9 cellular contexts compared by ENCODE assay signal in the genomic region with DNA sequence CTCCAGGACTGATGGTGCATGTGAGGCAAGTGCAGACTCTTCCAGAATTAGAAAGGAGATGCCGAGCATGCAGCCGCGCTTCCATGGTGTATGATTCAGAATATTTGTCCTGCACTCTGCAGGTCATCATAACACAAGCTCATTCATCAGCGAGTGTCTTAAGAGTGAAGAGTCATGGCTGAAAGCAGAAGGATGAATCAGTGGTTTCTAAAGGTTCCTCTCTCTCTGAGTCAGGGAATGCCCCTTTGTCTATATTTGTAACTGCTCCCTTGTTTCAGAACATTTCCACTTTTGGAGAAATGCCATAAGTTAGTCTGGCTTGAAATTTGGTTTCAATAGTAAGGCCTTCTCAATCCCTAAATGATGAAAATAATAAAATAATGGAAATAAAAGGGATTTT. TPM values are rescaled to one million over a fixed set of nuclear protein-coding genes. Genes with fewer than 3 reads are reported as not detected.
DNase-seq lines count a peak whose midpoint lies in the region; ATAC-seq, FAIRE-seq and TF ChIP-seq lines count a peak whose summit lies in the region.
"Had no signal": no experiment of that assay in that cellular context is flagged by ENCODE, and none has a peak within 500 bp of the region (broad histone marks: within the 10 kb centered on the region; RNA-seq: fewer than 3 reads in every experiment).

No MANE protein-coding gene starts in this region.

- H3K4me1 ChIP-seq in astrocyte (ENCODE audit: insufficient read depth, low read length): peaks cover 16% of the 10 kb centered on the region

- H3K36me3 Mint-ChIP-seq in astrocyte (ENCODE audit: low read depth, unreplicated experiment) (peaks cover 4% of the 10 kb centered on the region), osteocyte (ENCODE audit: unreplicated experiment) (no peaks in the 10 kb centered on the region)

- H3K9ac ChIP-seq in astrocyte (ENCODE audit: low read length): no peak overlapping the region

- H3K4me3 Mint-ChIP-seq in astrocyte (ENCODE audit: unreplicated experiment) (no peak overlapping the region), osteocyte (ENCODE audit: unreplicated experiment) (no peak overlapping the region)

- H2AFZ ChIP-seq in astrocyte (ENCODE audit: low read depth, low read length): no peak overlapping the region

- H3K9me3 Mint-ChIP-seq in astrocyte (ENCODE audit: unreplicated experiment): peaks cover 2% of the 10 kb centered on the region
- H3K9me3 Mint-ChIP-seq in osteocyte (ENCODE audit: unreplicated experiment): no peaks in the 10 kb centered on the region

- H3K9me3 ChIP-seq in astrocyte (ENCODE audit: insufficient read depth, low read depth, low read length): no peaks in the 10 kb centered on the region

- POLR2A ChIA-PET in AG04449 (lab: Yijun Ruan, JAX): no interaction called here

- H3K4me1 Mint-ChIP-seq in astrocyte (ENCODE audit: low read depth, unreplicated experiment) (peaks cover 16% of the 10 kb centered on the region), osteocyte (ENCODE audit: unreplicated experiment) (peaks cover 16% of the 10 kb centered on the region)

- peak overlapping the region; percentile 43 for H3K27ac ChIP-seq in astrocyte (ENCODE audit: low read depth, low read length)
- H3K27ac ChIP-seq: cardiac muscle cell had no signal

- DNase-seq in AG04449 (ENCODE audit: low read depth, low spot score) (peak; percentile 93), astrocyte (ENCODE audit: low read depth) (peak; percentile 98), osteocyte (ENCODE audit: extremely low spot score, unreplicated experiment) (no peak), NCI-H69 (lab: John Stamatoyannopoulos, UW) (no peak), NCI-H2196 treated with DMSO at 0.1 percent for 48 hours (lab: John Stamatoyannopoulos, UW; ENCODE audit: unreplicated experiment) (no peak), NCI-H524 treated with DMSO at 0.1 percent for 48 hours (lab: John Stamatoyannopoulos, UW) (no peak)

- no peaks in the 10 kb centered on the region for H3K79me2 ChIP-seq in astrocyte (ENCODE audit: insufficient read depth, low read length)

- H4K20me1 ChIP-seq in astrocyte (ENCODE audit: insufficient read depth, low read length): no peaks in the 10 kb centered on the region

- H3K27ac Mint-ChIP-seq in astrocyte (ENCODE audit: unreplicated experiment) (peak overlapping the region; percentile 35), osteocyte (ENCODE audit: unreplicated experiment) (peak overlapping the region; percentile 52)

- FAIRE-seq in astrocyte (lab: Jason Lieb, UNC): peak; percentile 99

- no peaks in the 10 kb centered on the region for H3K27me3 ChIP-seq in astrocyte (ENCODE audit: insufficient read depth, low read length)
- H3K27me3 ChIP-seq: cardiac muscle cell had no signal

- CTCF ChIA-PET in AG04449 (lab: Yijun Ruan, JAX): no interaction called here

- H3K4me3 ChIP-seq in AG04449 (ENCODE audit: low read depth, low read length) (no peak overlapping the region), astrocyte (ENCODE audit: insufficient read depth, low read depth, low read length) (no peak overlapping the region)
- H3K4me3 ChIP-seq: cardiac muscle cell had no signal

- peak; percentile 82 for ATAC-seq in GM19043 (IDR thresholded peaks at IDR 0.05; ENCODE audit: low read depth, unreplicated experiment)
- peak; percentile 92 for ATAC-seq in HG03159 (IDR thresholded peaks at IDR 0.05; ENCODE audit: unreplicated experiment)

- peak overlapping the region; percentile 66 for H3K4me2 ChIP-seq in astrocyte (ENCODE audit: low read length)

- no peaks in the 10 kb centered on the region for H3K27me3 Mint-ChIP-seq in astrocyte (ENCODE audit: low read depth, unreplicated experiment)
- H3K27me3 Mint-ChIP-seq in osteocyte (ENCODE audit: unreplicated experiment): no peaks in the 10 kb centered on the region

- no peaks in the 10 kb centered on the region for H3K36me3 ChIP-seq in astrocyte (ENCODE audit: insufficient read depth, low read length)
- H3K36me3 ChIP-seq: cardiac muscle cell had no signal

- no peak for TF ChIP-seq CTCF in AG04449 (IDR thresholded peaks at IDR 0.05; ENCODE audit: insufficient read depth, low read length, missing control alignments)
- no peak for TF ChIP-seq CTCF in astrocyte (IDR thresholded peaks at IDR 0.05; ENCODE audit: insufficient read depth, low read depth, low read length)
- TF ChIP-seq CTCF in osteocyte (IDR thresholded peaks at IDR 0.05): no peak

RNA-seq across cellular contexts. Expression of gene HECW1, which starts 52.3 kb away (rescaled TPM):
- total RNA-seq in astrocyte: 2.3 and 3.3 TPM in 2 replicates
- total RNA-seq in osteocyte: 0.16 TPM in 1 of 2 replicates, not detected in the other

Comparison
In these comparisons a context has a peak if more than half of its experiments do, and no peak if none do; other contexts are left out.
1. DNase-seq: peak in AG04449 (single experiment) and astrocyte (single experiment); none in osteocyte (single experiment), NCI-H69 (single experiment), NCI-H2196 treated with DMSO at 0.1 percent for 48 hours (single experiment) and NCI-H524 treated with DMSO at 0.1 percent for 48 hours (single experiment).